In the genomic region with DNA sequence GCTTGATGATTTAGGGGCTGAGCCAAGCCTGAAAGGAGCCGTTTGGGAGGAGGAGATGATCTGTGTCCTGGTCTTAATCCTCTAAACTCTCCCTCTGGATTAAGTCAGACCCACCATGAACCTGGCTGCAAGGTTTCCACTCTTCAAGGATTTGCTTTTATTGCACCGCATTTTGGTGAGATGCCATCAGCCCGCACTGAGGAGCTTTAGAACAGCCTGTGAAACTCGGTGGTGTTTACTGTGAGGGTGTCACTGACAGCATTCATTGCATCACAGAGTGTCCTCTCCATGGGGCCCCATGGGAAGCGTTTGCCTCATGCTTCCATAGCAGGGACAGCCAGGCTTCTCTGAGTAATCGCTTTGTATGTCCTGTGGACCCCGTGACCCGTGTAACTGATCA, we compare ENCODE assay signal across 23 cellular contexts. TPM values are rescaled to one million over a fixed set of nuclear protein-coding genes. Genes with fewer than 3 reads are reported as not detected.
DNase-seq lines count a peak whose midpoint lies in the region; ATAC-seq, FAIRE-seq and TF ChIP-seq lines count a peak whose summit lies in the region.
"Had no signal": no experiment of that assay in that cellular context is flagged by ENCODE, and none has a peak within 500 bp of the region (broad histone marks: within the 10 kb centered on the region; RNA-seq: fewer than 3 reads in every experiment).

No MANE protein-coding gene starts in this region.

- no peaks in the 10 kb centered on the region for H3K36me3 ChIP-seq in CD8-positive, alpha-beta T cell (ENCODE audit: insufficient read depth, low read length)
- H3K36me3 ChIP-seq in small intestine (ENCODE audit: control insufficient read depth in 2 of 2, insufficient read depth in 2 of 2, low read length in 2 of 2), result no peaks in the 10 kb centered on the region

- no peaks in the 10 kb centered on the region for H3K27me3 Mint-ChIP-seq in CD8-positive, alpha-beta T cell (ENCODE audit: low read depth)
- H3K27me3 Mint-ChIP-seq in glutamatergic neuron (ENCODE audit: unreplicated experiment), result peaks cover 4% of the 10 kb centered on the region
- H3K27me3 Mint-ChIP-seq: CD4-positive, CD25-positive, alpha-beta regulatory T cell had no signal

- POLR2A ChIA-PET in CD8-positive, alpha-beta T cell (lab: Charles Lee), result no interaction called here

- CTCF ChIA-PET in CD8-positive, alpha-beta T cell (lab: Charles Lee), result no interaction called here

- TF ChIP-seq POLR2A in NB4 (IDR thresholded peaks at IDR 0.05; ENCODE audit: extremely low read depth, insufficient read length), result no peak

- no peaks in the 10 kb centered on the region for H3K9me3 Mint-ChIP-seq in CD8-positive, alpha-beta T cell
- peaks cover 2% of the 10 kb centered on the region for H3K9me3 Mint-ChIP-seq in glutamatergic neuron (ENCODE audit: unreplicated experiment)
- H3K9me3 Mint-ChIP-seq: T-helper 1 cell treated with Interleukin-12 subunit alpha and Interleukin-12 subunit beta and Interleukin-4 antibody, amounts not matched to agents 30 μg/mL and 1 μg/mL, for 36 hours had no signal

- H3K4me3 Mint-ChIP-seq in CD8-positive, alpha-beta T cell, result no peak overlapping the region
- no peak overlapping the region for H3K4me3 Mint-ChIP-seq in glutamatergic neuron (ENCODE audit: unreplicated experiment)
- H3K4me3 Mint-ChIP-seq: CD4-positive, CD25-positive, alpha-beta regulatory T cell; T-helper 1 cell treated with Interleukin-12 subunit alpha and Interleukin-12 subunit beta and Interleukin-4 antibody, amounts not matched to agents 30 μg/mL and 1 μg/mL, for 36 hours had no signal

- ATAC-seq in CD8-positive, alpha-beta T cell, result no peak
- ATAC-seq: PC-3 had no signal

- no peak for FAIRE-seq in small intestine (lab: Jason Lieb, UNC)

- H3K4me3 ChIP-seq in NB4 (ENCODE audit: low read depth, low read length), result no peak overlapping the region
- no peak overlapping the region for H3K4me3 ChIP-seq in fibroblast of mammary gland (ENCODE audit: control insufficient read depth, low read depth, low read length)
- no peak overlapping the region for H3K4me3 ChIP-seq in skeletal muscle cell (ENCODE audit: low read depth, low read length)
- H3K4me3 ChIP-seq in CD8-positive, alpha-beta T cell (ENCODE audit: low read depth, low read length), result no peak overlapping the region
- H3K4me3 ChIP-seq in small intestine (ENCODE audit: low read depth in 1 of 2, low read length in 2 of 2), result no peak overlapping the region

- intact Hi-C loops in CD8-positive, alpha-beta T cell (cut with DNase I, micrococcal nuclease), result no loop called here

- no peak overlapping the region for H3K27ac ChIP-seq in CD8-positive, alpha-beta T cell (ENCODE audit: low read depth, low read length)
- no peak overlapping the region for H3K27ac ChIP-seq in small intestine (ENCODE audit: low read depth in 1 of 2, low read length in 1 of 2)
- H3K27ac ChIP-seq: RWPE1 had no signal

- no peaks in the 10 kb centered on the region for H3K9me3 ChIP-seq in CD8-positive, alpha-beta T cell (ENCODE audit: low read length)
- H3K9me3 ChIP-seq in small intestine (ENCODE audit: control insufficient read depth, low read depth), result no peaks in the 10 kb centered on the region
- H3K9me3 ChIP-seq: Caco-2 had no signal

- DNase-seq in NB4 (ENCODE audit: low read depth) (peak; percentile 15), RPMI7951 (ENCODE audit: low read depth) (peak; percentile 19), fibroblast of mammary gland (ENCODE audit: low read depth) (peak; percentile 15), skeletal muscle cell (ENCODE audit: low read depth) (peak; percentile 36), glutamatergic neuron (no peak), GM03348 (ENCODE audit: low spot score) (no peak), small intestine (no peak)
- no peak for DNase-seq in CD8-positive, alpha-beta T cell
- DNase-seq: ACHN; Caco-2; CD4-positive, CD25-positive, alpha-beta regulatory T cell; DMS153; KBM-7; NCI-H1092; NCI-H1436 treated with DMSO at 0.1 percent for 48 hours; NCI-H2029; NCI-H2171 treated with DMSO at 0.1 percent for 48 hours; NCI-H446 treated with DMSO at 0.1 percent for 48 hours; NCI-H69; PC-3; SIG-M5 had no signal

- H3K4me1 Mint-ChIP-seq in CD8-positive, alpha-beta T cell (ENCODE audit: low read depth), result no peaks in the 10 kb centered on the region
- peaks cover 2% of the 10 kb centered on the region for H3K4me1 Mint-ChIP-seq in glutamatergic neuron (ENCODE audit: low read depth, unreplicated experiment)

- H3K27ac Mint-ChIP-seq in CD8-positive, alpha-beta T cell, result no peak overlapping the region
- no peak overlapping the region for H3K27ac Mint-ChIP-seq in glutamatergic neuron (ENCODE audit: unreplicated experiment)
- H3K27ac Mint-ChIP-seq: T-helper 1 cell treated with Interleukin-12 subunit alpha and Interleukin-12 subunit beta and Interleukin-4 antibody, amounts not matched to agents 30 μg/mL and 1 μg/mL, for 36 hours had no signal

- no peaks in the 10 kb centered on the region for H3K27me3 ChIP-seq in CD8-positive, alpha-beta T cell (ENCODE audit: insufficient read depth, low read length)
- H3K27me3 ChIP-seq in small intestine (ENCODE audit: control insufficient read depth in 2 of 2, insufficient read depth in 2 of 2, low read length in 2 of 2), result no peaks in the 10 kb centered on the region

- no peak for TF ChIP-seq CTCF in NB4 (IDR thresholded peaks at IDR 0.05; ENCODE audit: low read depth, low read length)
- no peak for TF ChIP-seq CTCF in fibroblast of mammary gland (conservative IDR thresholded peaks at IDR 0.05; ENCODE audit: control insufficient read depth, insufficient read depth, low read depth, low read length)
- no peak for TF ChIP-seq CTCF in CD8-positive, alpha-beta T cell (IDR thresholded peaks at IDR 0.05)
- no peak for TF ChIP-seq CTCF in glutamatergic neuron (IDR thresholded peaks at IDR 0.05; ENCODE audit: partially characterized antibody, unreplicated experiment)

- H3K36me3 Mint-ChIP-seq in CD8-positive, alpha-beta T cell, result no peaks in the 10 kb centered on the region
- H3K36me3 Mint-ChIP-seq in glutamatergic neuron (ENCODE audit: unreplicated experiment), result peaks cover 6% of the 10 kb centered on the region
- H3K36me3 Mint-ChIP-seq: CD4-positive, CD25-positive, alpha-beta regulatory T cell had no signal

- H3K4me1 ChIP-seq in CD8-positive, alpha-beta T cell (ENCODE audit: insufficient read depth, low read length), result no peaks in the 10 kb centered on the region
- no peaks in the 10 kb centered on the region for H3K4me1 ChIP-seq in small intestine (ENCODE audit: control insufficient read depth in 2 of 2, insufficient read depth in 1 of 2, low read depth in 1 of 2, low read length in 1 of 2)
- H3K4me1 ChIP-seq: Caco-2 had no signal

- 69 to 86% (median 75%) methylated on average over 8 of the region's 8 CpGs for WGBS in small intestine, 3 donors

RNA-seq across cellular contexts. Expression of a gene that starts 59.2 kb away (rescaled TPM):
- total RNA-seq in RPMI7951 (2014; rRNA removed; shearing (Covaris generic)), result 1.6 and 2.6 TPM in 2 replicates
- not detected for total RNA-seq in CD8-positive, alpha-beta T cell
- total RNA-seq in glutamatergic neuron (ENCODE audit: unreplicated experiment), result 16.3 TPM
- polyA plus RNA-seq in small intestine, result 1 to 10 TPM in 1 of 3 donors, not detected in 2; 1.0 TPM

Comparison
In these comparisons a context has a peak if more than half of its experiments do, and no peak if none do; other contexts are left out.
1. DNase-seq: peak in NB4 (single experiment), RPMI7951 (single experiment), fibroblast of mammary gland (single experiment) and skeletal muscle cell (single experiment); none in CD8-positive, alpha-beta T cell (0 of 7), glutamatergic neuron (single experiment), GM03348 (single experiment) and small intestine (single experiment).